Comparison of ENCODE assay signal across 8 cellular contexts in the genomic region with DNA sequence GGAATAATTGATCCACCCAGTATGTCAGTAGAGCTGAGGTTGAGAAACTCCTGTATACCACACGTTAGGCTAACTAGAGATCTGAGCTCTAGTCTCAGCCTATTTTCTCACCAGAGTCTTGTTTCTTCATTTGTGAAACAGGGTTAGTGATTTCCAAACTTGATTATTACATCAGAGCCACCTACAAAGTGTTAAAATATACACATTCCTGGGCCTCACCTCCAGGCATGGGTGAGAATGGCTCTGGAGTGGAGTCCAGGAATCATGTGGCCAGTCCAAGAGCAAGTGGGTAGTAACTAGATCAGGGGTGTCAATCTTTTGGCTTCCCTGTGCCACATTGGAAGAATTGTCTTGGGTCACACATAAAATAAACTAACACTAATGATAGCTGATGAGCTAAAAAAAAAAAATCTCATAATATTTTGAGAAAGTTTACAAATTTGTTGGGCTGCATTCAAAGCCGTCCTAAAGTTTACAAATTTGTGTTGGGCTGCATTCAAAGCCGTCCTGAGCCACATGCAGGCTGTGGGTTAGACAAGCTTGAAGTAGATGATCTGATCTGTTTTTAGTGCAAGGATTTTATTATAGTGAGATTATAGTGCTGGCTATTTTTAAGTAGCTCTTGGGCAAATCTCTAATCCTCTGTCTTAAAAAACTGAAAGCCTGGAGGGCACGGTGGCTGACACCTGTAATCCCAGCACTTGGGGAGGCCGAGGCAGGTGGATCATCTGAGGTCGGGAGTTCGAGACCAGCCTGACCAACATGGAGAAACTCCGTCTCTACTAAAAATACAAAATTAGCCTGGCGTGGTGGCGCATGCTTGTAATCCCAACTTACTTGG. TPM values are rescaled to one million over a fixed set of nuclear protein-coding genes. Genes with fewer than 3 reads are reported as not detected.
DNase-seq lines count a peak whose midpoint lies in the region; ATAC-seq and TF ChIP-seq lines count a peak whose summit lies in the region.

No MANE protein-coding gene starts in this region.

- POLR2A ChIA-PET in CD8-positive, alpha-beta memory T cell (lab: Charles Lee) = interaction anchor here (1.2 kb wide), 2 partner anchors 23 to 775 kb away, joined by 3 to 5 read pairs; no protein-coding TSS in a partner anchor

- peak overlapping the region; percentile 91 to 100 (median 98) for H3K27ac Mint-ChIP-seq in CD8-positive, alpha-beta memory T cell
- peak overlapping the region in 3 of 5 experiments; percentile 75 to 93 (median 84) for H3K27ac Mint-ChIP-seq in brain

- H3K79me2 ChIP-seq in Loucy (ENCODE audit: insufficient read depth, low read length) = peaks cover 71% of the 10 kb centered on the region

- H3K4me3 ChIP-seq in CD8-positive, alpha-beta memory T cell (ENCODE audit: low read length) = no peak overlapping the region
- peak overlapping the region; percentile 94 for H3K4me3 ChIP-seq in Loucy (ENCODE audit: low read length, poor library complexity, severe bottlenecking)
- no peak overlapping the region for H3K4me3 ChIP-seq in ovary

- peak overlapping the region; percentile 99 for H3K9ac ChIP-seq in Loucy (ENCODE audit: low read depth, low read length, poor library complexity, severe bottlenecking)

- intact Hi-C loops in ovary (cut with DNase I) = loop anchor here in 1 of 4 donors (5.0 kb wide), 1 partner anchor 1772 kb away; no protein-coding TSS in a partner anchor
- intact Hi-C loops in head of caudate nucleus (cut with DNase I) = no loop called here

- H3K4me2 ChIP-seq in Loucy (ENCODE audit: low read depth, low read length, poor library complexity, severe bottlenecking) = peak overlapping the region; percentile 92

- H3K4me1 Mint-ChIP-seq in CD8-positive, alpha-beta memory T cell = peaks cover 69 to 81% (median 79%) of the 10 kb centered on the region in 3 donors
- H3K4me1 Mint-ChIP-seq in brain = peaks cover 66% of the 10 kb centered on the region

- TF ChIP-seq EP300 in ovary (IDR thresholded peaks at IDR 0.05) = no peak

- H3K4me3 Mint-ChIP-seq in CD8-positive, alpha-beta memory T cell = peak overlapping the region; percentile 78 to 99 (median 98)
- peak overlapping the region; percentile 73 to 100 (median 79) for H3K4me3 Mint-ChIP-seq in brain

- H4K20me1 ChIP-seq in Loucy (ENCODE audit: insufficient read depth, low read length, poor library complexity, severe bottlenecking) = peaks cover 55% of the 10 kb centered on the region

- peaks cover 8 to 69% (median 14%) of the 10 kb centered on the region in 3 donors for H3K36me3 Mint-ChIP-seq in CD8-positive, alpha-beta memory T cell
- peaks cover 49% of the 10 kb centered on the region for H3K36me3 Mint-ChIP-seq in brain

- H3K9me2 ChIP-seq in Loucy (replicated peaks; ENCODE audit: low read depth, low read length) = no peaks in the 10 kb centered on the region

- H3K4me1 ChIP-seq in CD8-positive, alpha-beta memory T cell (ENCODE audit: insufficient read depth, low read length) = peaks cover 53% of the 10 kb centered on the region
- peaks cover 49% of the 10 kb centered on the region for H3K4me1 ChIP-seq in Loucy (ENCODE audit: insufficient read depth, low read length, poor library complexity, severe bottlenecking)
- peaks cover 26% of the 10 kb centered on the region for H3K4me1 ChIP-seq in ovary (ENCODE audit: insufficient read depth)

- H3K27me3 ChIP-seq in CD8-positive, alpha-beta memory T cell (ENCODE audit: insufficient read depth, low read length, poor library complexity, severe bottlenecking) = no peaks in the 10 kb centered on the region
- H3K27me3 ChIP-seq in Loucy (ENCODE audit: insufficient read depth, low read length, poor library complexity, severe bottlenecking) (peaks cover 6% of the 10 kb centered on the region), ovary (no peaks in the 10 kb centered on the region)

- peaks cover 24% of the 10 kb centered on the region for H3K36me3 ChIP-seq in CD8-positive, alpha-beta memory T cell (ENCODE audit: insufficient read depth, low read length)
- H3K36me3 ChIP-seq in Loucy (ENCODE audit: insufficient read depth, low read length) (peaks cover 28% of the 10 kb centered on the region; the same call in 1 of the 2 replicates), ovary (no peaks in the 10 kb centered on the region)

- ATAC-seq in HG02798 (IDR thresholded peaks at IDR 0.05; ENCODE audit: poor library complexity, unreplicated experiment) = no peak
- no peak for ATAC-seq in GM18858 (IDR thresholded peaks at IDR 0.05; ENCODE audit: unreplicated experiment)

- no peaks in the 10 kb centered on the region for H3F3A ChIP-seq in Loucy (ENCODE audit: low read depth)

- peak overlapping the region; percentile 91 for H3K27ac ChIP-seq in CD8-positive, alpha-beta memory T cell (ENCODE audit: low read depth, low read length)
- H3K27ac ChIP-seq in ovary = peak overlapping the region in 1 of 2 donors; percentile 36

- peak; percentile 2 for TF ChIP-seq POLR2A in ovary (IDR thresholded peaks at IDR 0.05)

- DNase-seq in CD8-positive, alpha-beta memory T cell = no peak
- DNase-seq in ovary (no peak), NCI-H2227 treated with DMSO at 0.1 percent for 48 hours (lab: John Stamatoyannopoulos, UW) (no peak), head of caudate nucleus (no peak)

- CTCF ChIA-PET in CD8-positive, alpha-beta memory T cell (lab: Charles Lee) = interaction anchor here (0.8 to 7.6 kb wide), 10 partner anchors 13 to 167 kb away, joined by 3 to 55 read pairs (median 6); partner anchors contain the start of gene ST6GALNAC2

- no peaks in the 10 kb centered on the region for H3K27me3 Mint-ChIP-seq in CD8-positive, alpha-beta memory T cell
- peaks cover 12% of the 10 kb centered on the region for H3K27me3 Mint-ChIP-seq in brain

- TF ChIP-seq CTCF in Loucy (conservative IDR thresholded peaks at IDR 0.05; ENCODE audit: low read length) (no peak), brain (conservative IDR thresholded peaks at IDR 0.05) (no peak), ovary (IDR thresholded peaks at IDR 0.05) (no peak)

- no peaks in the 10 kb centered on the region for H3K9me3 ChIP-seq in CD8-positive, alpha-beta memory T cell (ENCODE audit: low read length)
- H3K9me3 ChIP-seq in Loucy (ENCODE audit: insufficient read depth, low read depth, low read length) = no peaks in the 10 kb centered on the region
- H3K9me3 ChIP-seq in ovary = no peaks in the 10 kb centered on the region

- 65 to 75% (median 71%) methylated on average over 10 of the region's 10 CpGs for WGBS in ovary, 3 donors

- H2AFZ ChIP-seq in Loucy (ENCODE audit: low read length) = no peak overlapping the region

- no peaks in the 10 kb centered on the region for H3K9me3 Mint-ChIP-seq in CD8-positive, alpha-beta memory T cell
- H3K9me3 Mint-ChIP-seq in brain = peaks cover 0 to 4% (median 3%) of the 10 kb centered on the region in 5 experiments

RNA-seq across cellular contexts. Expression of gene PRCD, which starts 20.4 kb away (rescaled TPM):
- total RNA-seq in CD8-positive, alpha-beta memory T cell = under 1 TPM; 0.38 to 0.53 TPM
- 1.2 TPM for polyA plus RNA-seq in CD8-positive, alpha-beta memory T cell
- 9.9 TPM for polyA plus RNA-seq in brain (ENCODE audit: insufficient read depth, low read depth, low replicate concordance)
- 10 to 100 TPM in 1 of 7 donors, 1 to 10 TPM in 6; 2.3 to 12.2 (median 2.8) TPM for total RNA-seq in ovary
- polyA plus RNA-seq in ovary = 1 to 10 TPM; 1.5 to 7.0 TPM

RNA-seq across cellular contexts. Expression of gene CYGB, which starts 22.7 kb away (rescaled TPM):
- total RNA-seq in CD8-positive, alpha-beta memory T cell = not detected
- 0.23 TPM for polyA plus RNA-seq in CD8-positive, alpha-beta memory T cell
- polyA plus RNA-seq in brain (ENCODE audit: insufficient read depth, low read depth, low replicate concordance) = 6.8 TPM
- total RNA-seq in ovary = 10 to 100 TPM in 2 of 7 donors, 1 to 10 TPM in 5; 3.9 to 35.7 (median 8.0) TPM
- polyA plus RNA-seq in ovary = 10 to 100 TPM; 14.6 to 18.2 TPM

RNA-seq across cellular contexts. Expression of gene ST6GALNAC2, which starts 25.4 kb away (rescaled TPM):
- 1 to 10 TPM in 1 of 2 experiments, under 1 TPM in 1; 0.83 to 1.0 TPM for total RNA-seq in CD8-positive, alpha-beta memory T cell
- 2.9 TPM for polyA plus RNA-seq in CD8-positive, alpha-beta memory T cell
- polyA plus RNA-seq in brain (ENCODE audit: insufficient read depth, low read depth, low replicate concordance) (8.3 TPM), ovary (1 to 10 TPM; 1.4 to 5.0 TPM)
- total RNA-seq in ovary = 10 to 100 TPM in 1 of 7 donors, 1 to 10 TPM in 6; 1.9 to 61.6 (median 4.9) TPM

RNA-seq across cellular contexts. Expression of gene RHBDF2, which starts 59.0 kb away (rescaled TPM):
- total RNA-seq in CD8-positive, alpha-beta memory T cell = 10 to 100 TPM; 38.2 to 42.5 TPM
- polyA plus RNA-seq in CD8-positive, alpha-beta memory T cell = 38.4 TPM
- polyA plus RNA-seq in brain (ENCODE audit: insufficient read depth, low read depth, low replicate concordance) = 6.7 TPM
- total RNA-seq in ovary = 10 to 100 TPM; 11.7 to 39.9 (median 26.1) TPM
- polyA plus RNA-seq in ovary = 1 to 10 TPM; 3.3 to 8.8 TPM
